ENCODE assay signal across 28 cellular contexts in genomic region chr2:4951368-4951767, GRCh38.
DNase-seq lines count a peak whose midpoint lies in the region; ATAC-seq, FAIRE-seq and TF ChIP-seq lines count a peak whose summit lies in the region.
"Had no signal": no experiment of that assay in that cellular context is flagged by ENCODE, and none has a peak within 500 bp of the region (broad histone marks: within the 10 kb centered on the region; RNA-seq: fewer than 3 reads in every experiment).

No MANE protein-coding gene starts in this region.

- no peak overlapping the region for H3K27ac ChIP-seq in HepG2 (ENCODE audit: extremely low read length, insufficient read depth, low read length)
- H3K27ac ChIP-seq in right lobe of liver = no peak overlapping the region
- H3K27ac ChIP-seq: 22Rv1; A549; BLaER1; BLaER1 treated with 17β-estradiol and CSF1 and Interleukin-3, amounts not matched to agents 10 nM and 100 nM; C4-2B had no signal

- no peak for TF ChIP-seq RAD21 in HepG2 (CRISPR knock-in tag; IDR thresholded peaks at IDR 0.05)

- no peak for FAIRE-seq in HepG2 (lab: Jason Lieb, UNC)
- FAIRE-seq: A204.1, A549, D721Med had no signal

- H2AFZ ChIP-seq in HepG2 (ENCODE audit: low read length) = no peak overlapping the region

- H3K27me3 ChIP-seq in HepG2 (ENCODE audit: control insufficient read depth in 1 of 2, insufficient read depth in 2 of 2, low read length in 2 of 2) (no peaks in the 10 kb centered on the region), right lobe of liver (no peaks in the 10 kb centered on the region)
- H3K27me3 ChIP-seq: BE2C; BLaER1; BLaER1 treated with 17β-estradiol and CSF1 and Interleukin-3, amounts not matched to agents 10 nM and 100 nM had no signal

- WGBS in HepG2 (ENCODE audit: low lambda C conversion rate) = 15% methylated on average over 4 of the region's 4 CpGs
- 81% methylated on average over 2 of the region's 4 CpGs for WGBS in right lobe of liver (ENCODE audit: insufficient coverage, low coverage, low lambda C conversion rate, missing lambda C conversion rate)

- in situ Hi-C loops in HepG2 (cut with HindIII; ENCODE audit: extremely low pct_ligation_motif_present, low pct_unique_long_range_greater_than_20kb) = no loop called here

- TF ChIP-seq CTCF in HepG2 (CRISPR knock-in tag; IDR thresholded peaks at IDR 0.05) = no peak
- TF ChIP-seq CTCF in right lobe of liver (IDR thresholded peaks at IDR 0.05) = no peak

- no peak overlapping the region for H3K4me2 ChIP-seq in HepG2 (ENCODE audit: low read depth, low read length)
- H3K4me2 ChIP-seq: A549; BLaER1; BLaER1 treated with 17β-estradiol and CSF1 and Interleukin-3, amounts not matched to agents 10 nM and 100 nM had no signal

- ATAC-seq in HepG2 = no peak
- no peak for ATAC-seq in right lobe of liver
- ATAC-seq: A549; CD8-positive, alpha-beta T cell had no signal

- no TSS peak for BruUV-seq in HepG2 (replicated peaks; lab: Mats Ljungman, UMichigan)

- intact Hi-C loops in HepG2 (cut with micrococcal nuclease; ENCODE audit: unreplicated experiment) = no loop called here
- intact Hi-C loops in right lobe of liver (cut with DNase I) = no loop called here

- CTCF ChIA-PET in HepG2 (lab: Yijun Ruan, JAX; ENCODE audit: low intra/inter-chr PET ratio, low total read pairs) = no interaction called here

- H3K9me3 ChIP-seq in HepG2 (ENCODE audit: low read length) (peaks cover 79% of the 10 kb centered on the region), right lobe of liver (no peaks in the 10 kb centered on the region)
- H3K9me3 ChIP-seq: BE2C; BLaER1; BLaER1 treated with 17β-estradiol and CSF1 and Interleukin-3, amounts not matched to agents 10 nM and 100 nM; Caco-2 had no signal

- no peaks in the 10 kb centered on the region for H3K79me2 ChIP-seq in HepG2 (ENCODE audit: insufficient read depth, low read length)

- TF ChIP-seq EP300 in HepG2 (IDR thresholded peaks at IDR 0.05; ENCODE audit: low read depth in 2 of 2, low read length in 2 of 2) = no peak
- no peak for TF ChIP-seq EP300 in HepG2 (CRISPR knock-in tag; IDR thresholded peaks at IDR 0.05; ENCODE audit: borderline replicate concordance)

- H3K9ac ChIP-seq in HepG2 (ENCODE audit: insufficient read depth, low read depth, low read length) = no peak overlapping the region
- H3K9ac ChIP-seq: BLaER1; BLaER1 treated with 17β-estradiol and CSF1 and Interleukin-3, amounts not matched to agents 10 nM and 100 nM had no signal

- no peak overlapping the region for H3K4me3 ChIP-seq in HepG2 (replicated peaks in 1 of 3; ENCODE audit: insufficient read depth in 1 of 3, low read depth in 2 of 3, low read length in 3 of 3)
- H3K4me3 ChIP-seq in right lobe of liver = no peak overlapping the region
- H3K4me3 ChIP-seq: A549; BLaER1; BLaER1 treated with 17β-estradiol and CSF1 and Interleukin-3, amounts not matched to agents 10 nM and 100 nM had no signal

- H4K20me1 ChIP-seq in HepG2 (ENCODE audit: insufficient read depth, low read length) = no peaks in the 10 kb centered on the region
- H4K20me1 ChIP-seq: BLaER1; BLaER1 treated with 17β-estradiol and CSF1 and Interleukin-3, amounts not matched to agents 10 nM and 100 nM had no signal

- no peaks in the 10 kb centered on the region for H3K4me1 ChIP-seq in HepG2 (ENCODE audit: insufficient read depth, low read length)
- H3K4me1 ChIP-seq in right lobe of liver = no peaks in the 10 kb centered on the region
- H3K4me1 ChIP-seq: A549; BE2C; BLaER1; BLaER1 treated with 17β-estradiol and CSF1 and Interleukin-3, amounts not matched to agents 10 nM and 100 nM; Caco-2 had no signal

- POLR2A ChIA-PET in HepG2 (lab: Yijun Ruan, JAX) = no interaction called here

- H3K36me3 ChIP-seq in HepG2 (replicated peaks in 1 of 2; ENCODE audit: control insufficient read depth in 1 of 2, insufficient read depth in 2 of 2, low read length in 2 of 2) (no peaks in the 10 kb centered on the region), right lobe of liver (no peaks in the 10 kb centered on the region)
- H3K36me3 ChIP-seq: BE2C; BLaER1; BLaER1 treated with 17β-estradiol and CSF1 and Interleukin-3, amounts not matched to agents 10 nM and 100 nM had no signal

- no peak for DNase-seq in HepG2 (ENCODE audit: low spot score)
- no peak for DNase-seq in right lobe of liver
- DNase-seq: 8988T; ACHN; AML-193; BE2C; C1 segment of cervical spinal cord; Caco-2; Calu3; CD4-positive, alpha-beta memory T cell; CD4-positive, alpha-beta T cell; CD4-positive, CD25-positive, alpha-beta regulatory T cell; CD8-positive, alpha-beta memory T cell; CD8-positive, alpha-beta T cell; COR-L47; DMS 273 treated with DMSO at 0.1 percent for 48 hours; DMS153; DMS79; DMS79 treated with DMSO at 0.1 percent for 48 hours; DND-41; EL had no signal

- TF ChIP-seq POLR2A in HepG2 (IDR thresholded peaks at IDR 0.05; ENCODE audit: insufficient read depth in 1 of 2, low read depth in 2 of 2, low read length in 2 of 2) (no peak), right lobe of liver (IDR thresholded peaks at IDR 0.05) (no peak)

TF ChIP-seq in HepG2, 621 proteins besides CTCF, POLR2A, EP300 and RAD21:
- TF ChIP-seq CREB1 (IDR thresholded peaks at IDR 0.05) (peak; percentile 59), CREB1 (CRISPR knock-in tag; IDR thresholded peaks at IDR 0.05) (no peak), ELF1 (CRISPR knock-in tag; IDR thresholded peaks at IDR 0.05) (no peak), ZBTB21 (CRISPR knock-in tag; IDR thresholded peaks at IDR 0.05) (no peak), BCL6 (CRISPR knock-in tag; IDR thresholded peaks at IDR 0.05) (no peak), SIN3A (IDR thresholded peaks at IDR 0.05; ENCODE audit: borderline replicate concordance, low read depth, low read length) (no peak), ATF7 (IDR thresholded peaks at IDR 0.05) (peak; percentile 88), ATF7 (CRISPR knock-in tag; IDR thresholded peaks at IDR 0.05) (no peak), SRSF9 (IDR thresholded peaks at IDR 0.05; ENCODE audit: borderline replicate concordance, insufficient read depth, low read depth, low read length, poor library complexity, severe bottlenecking) (no peak), ZNF768 (CRISPR knock-in tag; IDR thresholded peaks at IDR 0.05) (no peak), CBX1 (IDR thresholded peaks at IDR 0.05; ENCODE audit: low read depth) (no peak), DPF2 (CRISPR knock-in tag; IDR thresholded peaks at IDR 0.05; ENCODE audit: borderline replicate concordance, low read depth) (no peak), ZKSCAN1 (IDR thresholded peaks at IDR 0.05; ENCODE audit: low read length) (no peak)
